Comparison of ENCODE assay signal across 14 cellular contexts in the genomic region with DNA sequence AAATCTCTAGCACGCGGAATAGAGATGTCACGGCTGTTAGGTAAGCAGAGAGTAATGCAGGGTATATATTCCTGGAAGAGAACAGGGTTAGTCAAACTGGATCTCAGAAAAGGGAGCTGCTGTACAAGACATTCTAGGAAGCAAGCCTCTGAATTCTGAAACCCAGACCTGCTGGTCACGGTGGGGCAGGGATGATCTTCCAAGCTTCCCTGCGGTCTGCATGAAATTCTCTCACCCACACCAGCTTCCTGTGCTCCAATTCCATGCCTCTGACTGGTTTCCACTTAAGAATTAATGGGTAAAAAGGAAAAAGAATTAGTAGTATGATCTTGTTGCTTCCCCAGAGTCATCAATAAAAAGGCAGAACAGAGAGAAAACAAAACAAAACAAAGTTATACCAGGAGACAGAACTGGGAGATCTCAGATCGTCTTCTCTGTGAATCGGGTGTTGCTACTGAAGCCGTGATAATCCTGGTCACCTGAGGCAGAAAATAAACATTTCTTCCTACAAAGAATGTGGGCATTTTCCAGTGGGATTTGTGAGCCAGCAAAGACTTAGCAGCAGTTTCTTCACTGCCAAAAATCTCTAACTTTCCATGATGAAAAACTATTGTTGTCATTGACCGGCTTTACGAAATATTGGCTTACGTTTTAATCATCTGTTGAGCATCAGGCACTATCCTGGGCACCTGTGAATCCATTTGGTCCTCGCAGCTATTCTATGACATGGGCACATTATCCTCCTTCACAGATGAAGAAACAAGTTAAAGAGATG. TPM values are rescaled to one million over a fixed set of nuclear protein-coding genes. Genes with fewer than 3 reads are reported as not detected.
A peak's percentile ranks its signal among the peaks of the same experiment; 100 is the strongest.
DNase-seq lines count a peak whose midpoint lies in the region; ATAC-seq, FAIRE-seq and TF ChIP-seq lines count a peak whose summit lies in the region.
"Had no signal": no experiment of that assay in that cellular context is flagged by ENCODE, and none has a peak within 500 bp of the region (broad histone marks: within the 10 kb centered on the region; RNA-seq: fewer than 3 reads in every experiment).

No MANE protein-coding gene starts in this region.

- in situ Hi-C loops in Panc1 (cut with HindIII; ENCODE audit: low pct_unique_long_range_greater_than_20kb, low sequenced_read_pairs): no loop called here

- no peak overlapping the region for H3K4me2 ChIP-seq in endothelial cell of umbilical vein (ENCODE audit: insufficient read depth, low read length)

- H3K27ac ChIP-seq in Panc1 (ENCODE audit: low read length) (peak overlapping the region; percentile 8), endothelial cell of umbilical vein (ENCODE audit: insufficient read depth, low read depth, low read length) (no peak overlapping the region), heart right ventricle (no peak overlapping the region)
- H3K27ac ChIP-seq: transverse colon had no signal

- no peaks in the 10 kb centered on the region for H4K20me1 ChIP-seq in endothelial cell of umbilical vein (replicated peaks; ENCODE audit: control insufficient read depth, extremely low read depth, insufficient read depth, low read length)

- intact Hi-C loops in Panc1 (cut with micrococcal nuclease; ENCODE audit: unreplicated experiment): no loop called here
- intact Hi-C loops in endothelial cell of umbilical vein (cut with micrococcal nuclease): no loop called here
- intact Hi-C loops in heart right ventricle (cut with DNase I): no loop called here

- H3K4me3 ChIP-seq in Panc1 (ENCODE audit: low read depth in 2 of 2, low read length in 2 of 2) (no peak overlapping the region), endothelial cell of umbilical vein (replicated peaks in 1 of 3; ENCODE audit: insufficient read depth in 1 of 3, low read depth in 1 of 3, low read length in 3 of 3) (no peak overlapping the region), heart right ventricle (no peak overlapping the region)

- H3K79me2 ChIP-seq in endothelial cell of umbilical vein (ENCODE audit: control insufficient read depth, insufficient read depth, low read length): no peaks in the 10 kb centered on the region

- BruUV-seq in Panc1 (replicated peaks; lab: Mats Ljungman, UMichigan) (no TSS peak), endothelial cell of umbilical vein (replicated peaks; lab: Mats Ljungman, UMichigan) (no TSS peak)

- TF ChIP-seq CTCF in Panc1 (IDR thresholded peaks at IDR 0.05): no peak
- no peak for TF ChIP-seq CTCF in endothelial cell of umbilical vein (IDR thresholded peaks at IDR 0.05; ENCODE audit: extremely low read depth in 1 of 2, insufficient read depth in 1 of 2, low read depth in 1 of 2, low read length in 2 of 2)
- no peak for TF ChIP-seq CTCF in heart right ventricle (IDR thresholded peaks at IDR 0.05)

- dilution Hi-C loops in endothelial cell of umbilical vein (cut with MboI; ENCODE audit: extremely low pct_ligation_motif_present, low sequenced_read_pairs): no loop called here

- POLR2A ChIA-PET in Panc1 (lab: Charles Lee): no interaction called here
- POLR2A ChIA-PET in endothelial cell of umbilical vein (lab: Charles Lee): no interaction called here

- H3K27me3 ChIP-seq in Panc1 (ENCODE audit: control insufficient read depth, insufficient read depth, low read length) (no peaks in the 10 kb centered on the region), endothelial cell of umbilical vein (ENCODE audit: control insufficient read depth in 2 of 2, insufficient read depth in 2 of 2, low read length in 2 of 2) (peaks cover 13 to 17% of the 10 kb centered on the region in 2 experiments), heart right ventricle (peaks cover 0 to 81% (median 65%) of the 10 kb centered on the region in 7 donors)

- no peak for ATAC-seq in Panc1
- no peak for ATAC-seq in heart right ventricle

- no peak for TF ChIP-seq POLR2A in endothelial cell of umbilical vein (IDR thresholded peaks at IDR 0.05; ENCODE audit: low read depth, low read length)

- H3K36me3 ChIP-seq in Panc1 (ENCODE audit: control insufficient read depth, insufficient read depth, low read length): no peaks in the 10 kb centered on the region
- no peaks in the 10 kb centered on the region for H3K36me3 ChIP-seq in endothelial cell of umbilical vein (ENCODE audit: control insufficient read depth in 2 of 2, extremely low read depth in 1 of 2, insufficient read depth in 2 of 2, low read length in 2 of 2)
- no peaks in the 10 kb centered on the region for H3K36me3 ChIP-seq in heart right ventricle
- H3K36me3 ChIP-seq: transverse colon had no signal

- CTCF ChIA-PET in Panc1 (lab: Charles Lee) (no interaction called here), endothelial cell of umbilical vein (lab: Charles Lee) (interaction anchor here (1.0 kb wide), 1 partner anchor 10 kb away, joined by 3 read pairs; no protein-coding TSS in a partner anchor)

- H3K9me3 ChIP-seq in Panc1 (ENCODE audit: control insufficient read depth, insufficient read depth, low read depth, low read length) (no peaks in the 10 kb centered on the region), endothelial cell of umbilical vein (replicated peaks; ENCODE audit: control insufficient read depth, insufficient read depth, low read length) (no peaks in the 10 kb centered on the region), heart right ventricle (peaks cover 0 to 14% (median 0%) of the 10 kb centered on the region in 11 donors)
- H3K9me3 ChIP-seq: transverse colon had no signal

- H3K4me1 ChIP-seq in Panc1 (ENCODE audit: control insufficient read depth, insufficient read depth, low read length): peaks cover 30% of the 10 kb centered on the region
- peaks cover 11% of the 10 kb centered on the region for H3K4me1 ChIP-seq in endothelial cell of umbilical vein (ENCODE audit: control insufficient read depth, extremely low read depth, insufficient read depth, low read length)
- peaks cover 0 to 6% (median 3%) of the 10 kb centered on the region in 9 donors for H3K4me1 ChIP-seq in heart right ventricle

- no peaks in the 10 kb centered on the region for H3K9me1 ChIP-seq in endothelial cell of umbilical vein (replicated peaks; ENCODE audit: control insufficient read depth, extremely low read depth, insufficient read depth, low read length)

- H3K9ac ChIP-seq in endothelial cell of umbilical vein (replicated peaks; ENCODE audit: extremely low read depth, insufficient read depth, low read length): no peak overlapping the region

- 62 to 64% methylated on average over 12 of the region's 12 CpGs for WGBS in heart right ventricle, 2 donors

- no peak for FAIRE-seq in endothelial cell of umbilical vein (lab: Jason Lieb, UNC)

- peak overlapping the region; percentile 12 for H2AFZ ChIP-seq in endothelial cell of umbilical vein (ENCODE audit: low read depth, low read length)

- DNase-seq in AG20443 (ENCODE audit: low spot score) (peak; percentile 64), Panc1 (ENCODE audit: low read depth, low spot score) (no peak), endothelial cell of umbilical vein (ENCODE audit: low read depth, low spot score) (no peak), non-pigmented ciliary epithelial cell (ENCODE audit: low read depth) (peak; percentile 56), 8988T (no peak), heart right ventricle (no peak), NCI-H524 (lab: John Stamatoyannopoulos, UW) (no peak), NCI-H1105 treated with DMSO at 0.1 percent for 48 hours (lab: John Stamatoyannopoulos, UW) (no peak)
- DNase-seq: C1 segment of cervical spinal cord, midbrain, NCI-H2171, posterior cingulate gyrus, transverse colon had no signal

TF ChIP-seq in endothelial cell of umbilical vein, 7 proteins besides CTCF, POLR2A, EP300 and RAD21:
- no peak for TF ChIP-seq MYC (IDR thresholded peaks at IDR 0.05; ENCODE audit: low read depth, low read length)

RNA-seq across cellular contexts. Expression of a gene that starts 5.3 kb away (rescaled TPM):
- total RNA-seq in Panc1 (2021; ENCODE audit: unreplicated experiment) (5.7 TPM), endothelial cell of umbilical vein (not detected in 2 replicates), heart right ventricle (under 1 TPM in 4 of 10 donors, not detected in 6; 0.10 to 0.20 (median 0.13) TPM)
- 3.2 TPM for polyA plus RNA-seq in Panc1 (2012; ENCODE audit: insufficient read length)
- polyA plus RNA-seq in endothelial cell of umbilical vein (not detected in 2 replicates), heart right ventricle (under 1 TPM; 0.07 to 0.15 TPM)
- not detected in 2 replicates for polyA plus RNA-seq in endothelial cell of umbilical vein (2011; cell fraction: cytosol; rRNA removed)
- polyA plus RNA-seq in endothelial cell of umbilical vein (2011; cell fraction: nucleus; rRNA removed): not detected in 2 replicates
- polyA plus RNA-seq in endothelial cell of umbilical vein (2012): 0.90 and 1.5 TPM in 2 replicates
- polyA minus RNA-seq in endothelial cell of umbilical vein: not detected in 2 replicates
- not detected for polyA minus RNA-seq in endothelial cell of umbilical vein (2011; cell fraction: cytosol; rRNA and poly(A)+ RNA removed)
- polyA minus RNA-seq in endothelial cell of umbilical vein (2011; cell fraction: nucleus; rRNA and poly(A)+ RNA removed): not detected in 2 replicates
- total RNA-seq: HT-29 had no signal

Comparison
In these comparisons a context has a peak if more than half of its experiments do, and no peak if none do; other contexts are left out.
1. DNase-seq: peak in AG20443 (single experiment) and non-pigmented ciliary epithelial cell (single experiment); none in Panc1 (single experiment), endothelial cell of umbilical vein (single experiment), 8988T (single experiment), heart right ventricle (0 of 2), NCI-H524 (0 of 2) and NCI-H1105 treated with DMSO at 0.1 percent for 48 hours (single experiment).